Comparison of ENCODE assay signal across 1 cellular context in the genomic region with DNA sequence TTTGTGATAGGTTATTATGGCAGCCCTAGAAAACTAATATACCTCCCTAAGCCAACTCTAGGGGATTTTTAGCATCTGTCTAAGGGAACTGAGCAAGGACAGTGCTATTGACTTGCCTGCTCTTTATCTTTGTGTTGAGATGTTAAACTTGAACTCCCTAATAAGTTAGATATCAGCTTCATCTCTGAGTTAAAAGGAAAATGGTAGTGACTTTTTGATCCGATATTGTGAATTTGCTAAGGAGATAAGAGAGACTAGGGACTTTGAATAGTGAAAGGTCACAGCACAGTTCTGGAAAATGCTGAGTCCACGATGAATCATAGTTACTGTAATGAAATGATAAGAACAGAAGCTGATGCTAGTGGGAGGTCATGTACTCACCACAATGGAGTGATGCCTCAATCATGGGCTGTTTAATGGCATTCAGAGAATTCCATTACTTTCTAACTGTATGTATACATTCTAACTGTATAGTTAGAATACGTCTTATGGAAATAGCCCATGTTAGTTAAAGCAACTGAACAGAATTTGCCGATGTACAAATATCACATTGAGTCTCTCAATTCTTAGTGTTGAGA.
TF ChIP-seq lines count a peak whose summit lies in the region.

No MANE protein-coding gene starts in this region.

TF ChIP-seq in K562, 482 proteins besides CTCF, POLR2A, EP300 and RAD21 (continued from another document):
- TF ChIP-seq, protein P1, sequence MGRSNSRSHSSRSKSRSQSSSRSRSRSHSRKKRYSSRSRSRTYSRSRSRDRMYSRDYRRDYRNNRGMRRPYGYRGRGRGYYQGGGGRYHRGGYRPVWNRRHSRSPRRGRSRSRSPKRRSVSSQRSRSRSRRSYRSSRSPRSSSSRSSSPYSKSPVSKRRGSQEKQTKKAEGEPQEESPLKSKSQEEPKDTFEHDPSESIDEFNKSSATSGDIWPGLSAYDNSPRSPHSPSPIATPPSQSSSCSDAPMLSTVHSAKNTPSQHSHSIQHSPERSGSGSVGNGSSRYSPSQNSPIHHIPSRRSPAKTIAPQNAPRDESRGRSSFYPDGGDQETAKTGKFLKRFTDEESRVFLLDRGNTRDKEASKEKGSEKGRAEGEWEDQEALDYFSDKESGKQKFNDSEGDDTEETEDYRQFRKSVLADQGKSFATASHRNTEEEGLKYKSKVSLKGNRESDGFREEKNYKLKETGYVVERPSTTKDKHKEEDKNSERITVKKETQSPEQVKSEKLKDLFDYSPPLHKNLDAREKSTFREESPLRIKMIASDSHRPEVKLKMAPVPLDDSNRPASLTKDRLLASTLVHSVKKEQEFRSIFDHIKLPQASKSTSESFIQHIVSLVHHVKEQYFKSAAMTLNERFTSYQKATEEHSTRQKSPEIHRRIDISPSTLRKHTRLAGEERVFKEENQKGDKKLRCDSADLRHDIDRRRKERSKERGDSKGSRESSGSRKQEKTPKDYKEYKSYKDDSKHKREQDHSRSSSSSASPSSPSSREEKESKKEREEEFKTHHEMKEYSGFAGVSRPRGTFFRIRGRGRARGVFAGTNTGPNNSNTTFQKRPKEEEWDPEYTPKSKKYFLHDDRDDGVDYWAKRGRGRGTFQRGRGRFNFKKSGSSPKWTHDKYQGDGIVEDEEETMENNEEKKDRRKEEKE (IDR thresholded peaks at IDR 0.05; ENCODE audit: borderline replicate concordance in 1 of 2, control insufficient read depth in 1 of 2, low read depth in 2 of 2, low read length in 1 of 2): peak in 1 of 2 experiments; percentile 52; a peak in 1 of 4 replicates
- TF ChIP-seq ZNF551 (CRISPR knock-in tag; IDR thresholded peaks at IDR 0.05): no peak
- TF ChIP-seq, protein P2, sequence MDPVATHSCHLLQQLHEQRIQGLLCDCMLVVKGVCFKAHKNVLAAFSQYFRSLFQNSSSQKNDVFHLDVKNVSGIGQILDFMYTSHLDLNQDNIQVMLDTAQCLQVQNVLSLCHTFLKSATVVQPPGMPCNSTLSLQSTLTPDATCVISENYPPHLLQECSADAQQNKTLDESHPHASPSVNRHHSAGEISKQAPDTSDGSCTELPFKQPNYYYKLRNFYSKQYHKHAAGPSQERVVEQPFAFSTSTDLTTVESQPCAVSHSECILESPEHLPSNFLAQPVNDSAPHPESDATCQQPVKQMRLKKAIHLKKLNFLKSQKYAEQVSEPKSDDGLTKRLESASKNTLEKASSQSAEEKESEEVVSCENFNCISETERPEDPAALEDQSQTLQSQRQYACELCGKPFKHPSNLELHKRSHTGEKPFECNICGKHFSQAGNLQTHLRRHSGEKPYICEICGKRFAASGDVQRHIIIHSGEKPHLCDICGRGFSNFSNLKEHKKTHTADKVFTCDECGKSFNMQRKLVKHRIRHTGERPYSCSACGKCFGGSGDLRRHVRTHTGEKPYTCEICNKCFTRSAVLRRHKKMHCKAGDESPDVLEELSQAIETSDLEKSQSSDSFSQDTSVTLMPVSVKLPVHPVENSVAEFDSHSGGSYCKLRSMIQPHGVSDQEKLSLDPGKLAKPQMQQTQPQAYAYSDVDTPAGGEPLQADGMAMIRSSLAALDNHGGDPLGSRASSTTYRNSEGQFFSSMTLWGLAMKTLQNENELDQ (CRISPR knock-in tag; IDR thresholded peaks at IDR 0.05; ENCODE audit: borderline replicate concordance): no peak
- peak in 1 of 2 experiments; percentile 92; a peak in 2 of 3 replicates for TF ChIP-seq CBX3 (IDR thresholded peaks at IDR 0.05; ENCODE audit: borderline replicate concordance in 1 of 2, low read length in 2 of 2)
- TF ChIP-seq, protein P3, sequence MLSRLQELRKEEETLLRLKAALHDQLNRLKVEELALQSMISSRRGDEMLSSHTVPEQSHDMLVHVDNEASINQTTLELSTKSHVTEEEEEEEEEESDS (CRISPR knock-in tag; IDR thresholded peaks at IDR 0.05): no peak
- no peak for TF ChIP-seq ZZZ3 (IDR thresholded peaks at IDR 0.05)
- TF ChIP-seq KLF10 (CRISPR knock-in tag; IDR thresholded peaks at IDR 0.05): no peak
- TF ChIP-seq, protein P4, sequence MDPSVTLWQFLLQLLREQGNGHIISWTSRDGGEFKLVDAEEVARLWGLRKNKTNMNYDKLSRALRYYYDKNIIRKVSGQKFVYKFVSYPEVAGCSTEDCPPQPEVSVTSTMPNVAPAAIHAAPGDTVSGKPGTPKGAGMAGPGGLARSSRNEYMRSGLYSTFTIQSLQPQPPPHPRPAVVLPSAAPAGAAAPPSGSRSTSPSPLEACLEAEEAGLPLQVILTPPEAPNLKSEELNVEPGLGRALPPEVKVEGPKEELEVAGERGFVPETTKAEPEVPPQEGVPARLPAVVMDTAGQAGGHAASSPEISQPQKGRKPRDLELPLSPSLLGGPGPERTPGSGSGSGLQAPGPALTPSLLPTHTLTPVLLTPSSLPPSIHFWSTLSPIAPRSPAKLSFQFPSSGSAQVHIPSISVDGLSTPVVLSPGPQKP (CRISPR knock-in tag; IDR thresholded peaks at IDR 0.05): no peak
- peak; percentile 82 for TF ChIP-seq GATA2 (CRISPR knock-in tag; IDR thresholded peaks at IDR 0.05)
- TF ChIP-seq FOXK1 (CRISPR knock-in tag; IDR thresholded peaks at IDR 0.05; ENCODE audit: borderline replicate concordance): no peak
- TF ChIP-seq ZNF24 (IDR thresholded peaks at IDR 0.05): peak; percentile 46; the same call in 1 of the 2 replicates
- 0 out of 2 replicates have a peak, but pooled peaks have one; percentile 24 for TF ChIP-seq L3MBTL2 (IDR thresholded peaks at IDR 0.05)
- no peak for TF ChIP-seq ETV1 (tag; conservative IDR thresholded peaks at IDR 0.05; ENCODE audit: low read depth)
- TF ChIP-seq MTA1 (IDR thresholded peaks at IDR 0.05; ENCODE audit: borderline replicate concordance): peak; percentile 91
- TF ChIP-seq, protein P5, sequence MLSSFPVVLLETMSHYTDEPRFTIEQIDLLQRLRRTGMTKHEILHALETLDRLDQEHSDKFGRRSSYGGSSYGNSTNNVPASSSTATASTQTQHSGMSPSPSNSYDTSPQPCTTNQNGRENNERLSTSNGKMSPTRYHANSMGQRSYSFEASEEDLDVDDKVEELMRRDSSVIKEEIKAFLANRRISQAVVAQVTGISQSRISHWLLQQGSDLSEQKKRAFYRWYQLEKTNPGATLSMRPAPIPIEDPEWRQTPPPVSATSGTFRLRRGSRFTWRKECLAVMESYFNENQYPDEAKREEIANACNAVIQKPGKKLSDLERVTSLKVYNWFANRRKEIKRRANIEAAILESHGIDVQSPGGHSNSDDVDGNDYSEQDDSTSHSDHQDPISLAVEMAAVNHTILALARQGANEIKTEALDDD (IDR thresholded peaks at IDR 0.05): peak; percentile 89
